38 cellular contexts compared by ENCODE assay signal in the genomic region with DNA sequence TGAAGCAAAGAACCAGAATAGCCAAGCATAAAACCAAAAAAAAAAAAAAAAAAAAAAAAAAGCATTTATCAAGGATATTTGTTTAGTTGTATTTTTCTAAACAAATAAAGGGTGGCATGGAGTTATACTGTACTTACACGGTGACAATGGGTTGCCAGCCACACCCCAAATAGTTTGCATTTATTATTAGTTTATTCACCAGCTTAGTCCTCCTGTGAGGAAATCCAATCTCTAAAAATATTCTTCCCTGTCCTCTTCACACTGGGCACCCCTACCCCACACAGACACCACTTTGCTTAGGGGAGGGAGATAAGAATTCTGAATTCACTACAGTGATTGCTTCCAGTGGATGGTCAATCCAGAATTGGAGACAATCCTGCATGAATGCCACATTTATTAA. TPM values are rescaled to one million over a fixed set of nuclear protein-coding genes. Genes with fewer than 3 reads are reported as not detected.
"Had no signal": no experiment of that assay in that cellular context is flagged by ENCODE, and none has a peak within 500 bp of the region (broad histone marks: within the 10 kb centered on the region; RNA-seq: fewer than 3 reads in every experiment).

No MANE protein-coding gene starts in this region.

- ATAC-seq: activated naive CD4-positive, alpha-beta T cell treated with anti-CD3 and anti-CD28 coated beads, Interleukin-2, amount 50 U/mL, for 72 hours; activated T-cell treated with anti-CD3 and anti-CD28 coated beads, Interleukin-2, amount 50 U/mL, for 72 hours; gastroesophageal sphincter; T-cell; WTC11 had no signal

- H3K4me3 Mint-ChIP-seq: activated CD4-positive, alpha-beta memory T cell treated with anti-CD3 and anti-CD28 coated beads, Interleukin-2, amount 10 ng/mL, durations not matched to agents 7 days and 5 days; activated CD4-positive, alpha-beta T cell treated with anti-CD3 and anti-CD28 coated beads, Interleukin-2, amount 10 ng/mL, durations not matched to agents 7 days and 5 days; activated naive CD4-positive, alpha-beta T cell treated with anti-CD3 and anti-CD28 coated beads, Interleukin-2, amount 10 ng/mL, durations not matched to agents 7 days and 5 days; activated naive CD8-positive, alpha-beta T cell treated with anti-CD3 and anti-CD28 coated beads, Interleukin-2, amount 10 ng/mL, durations not matched to agents 7 days and 5 days; activated T-cell treated with anti-CD3 and anti-CD28 coated beads, Interleukin-2, amount 50 U/mL, for 24 hours; activated T-cell treated with anti-CD3 and anti-CD28 coated beads, Interleukin-2, amount 50 U/mL, for 72 hours; central memory CD8-positive, alpha-beta T cell; dendritic cell treated with granulocyte-macrophage colony-stimulating factor and Interleukin-4, amounts not matched to agents 40 ng/mL and 50 ng/mL, for 4 days; T-cell; T-helper 1 cell treated with Interleukin-12 subunit alpha and Interleukin-12 subunit beta and Interleukin-4 antibody, amounts not matched to agents 30 μg/mL and 1 μg/mL, for 36 hours; WTC11 had no signal

- H3K4me1 Mint-ChIP-seq: activated CD4-positive, alpha-beta memory T cell treated with anti-CD3 and anti-CD28 coated beads, Interleukin-2, amount 10 ng/mL, durations not matched to agents 7 days and 5 days; activated CD4-positive, alpha-beta T cell treated with anti-CD3 and anti-CD28 coated beads, Interleukin-2, amount 10 ng/mL, durations not matched to agents 7 days and 5 days; activated naive CD4-positive, alpha-beta T cell treated with anti-CD3 and anti-CD28 coated beads, Interleukin-2, amount 10 ng/mL, durations not matched to agents 7 days and 5 days; activated naive CD8-positive, alpha-beta T cell treated with anti-CD3 and anti-CD28 coated beads, Interleukin-2, amount 10 ng/mL, durations not matched to agents 7 days and 5 days; central memory CD8-positive, alpha-beta T cell; T-cell had no signal

- H3K9me3 Mint-ChIP-seq: activated naive CD4-positive, alpha-beta T cell treated with anti-CD3 and anti-CD28 coated beads, Interleukin-2, amount 10 ng/mL, durations not matched to agents 7 days and 5 days had no signal

- DNase-seq: activated CD4-positive, alpha-beta memory T cell treated with anti-CD3 and anti-CD28 coated beads, Interleukin-2, amount 10 ng/mL, durations not matched to agents 7 days and 5 days; activated CD4-positive, alpha-beta T cell treated with anti-CD3 and anti-CD28 coated beads for 1 hour; activated CD4-positive, alpha-beta T cell treated with anti-CD3 and anti-CD28 coated beads for 4 hours; activated CD4-positive, alpha-beta T cell treated with anti-CD3 and anti-CD28 coated beads, Interleukin-2, amount 10 ng/mL, durations not matched to agents 7 days and 5 days; activated CD4-positive, alpha-beta T cell treated with anti-CD3 and anti-CD28 coated beads, Interleukin-2, amount 50 U/mL, for 4 hours; activated CD8-positive, alpha-beta memory T cell treated with anti-CD3 and anti-CD28 coated beads, Interleukin-2, amount 50 U/mL, for 48 hours; activated gamma-delta T cell; activated naive CD4-positive, alpha-beta T cell; activated naive CD4-positive, alpha-beta T cell treated with anti-CD3 and anti-CD28 coated beads, Interleukin-2, amount 10 ng/mL, durations not matched to agents 7 days and 5 days; activated naive CD8-positive, alpha-beta T cell treated with anti-CD3 and anti-CD28 coated beads, Interleukin-2, amount 10 ng/mL, durations not matched to agents 7 days and 5 days; activated T-cell treated with anti-CD3 and anti-CD28 coated beads for 4 hours; activated T-cell treated with anti-CD3 and anti-CD28 coated beads, Interleukin-2, amount 50 U/mL, for 24 hours; activated T-cell treated with anti-CD3 and anti-CD28 coated beads, Interleukin-2, amount 50 U/mL, for 72 hours; dorsolateral prefrontal cortex; effector memory CD4-positive, alpha-beta T cell; esophagus squamous epithelium; foreskin melanocyte; T-cell; T-helper 9 cell had no signal

- FAIRE-seq: TTC549 had no signal

- H3K27ac ChIP-seq: ascending aorta, brain microvascular endothelial cell, coronary artery, dorsolateral prefrontal cortex, epithelial cell of prostate, esophagus squamous epithelium, gastroesophageal sphincter, VCaP had no signal

- H3K4me1 ChIP-seq: ascending aorta, esophagus squamous epithelium, gastroesophageal sphincter had no signal

- H3K27me3 ChIP-seq: ascending aorta, brain microvascular endothelial cell, dorsolateral prefrontal cortex, esophagus squamous epithelium, gastroesophageal sphincter had no signal

- H3K36me3 Mint-ChIP-seq: activated naive CD4-positive, alpha-beta T cell treated with anti-CD3 and anti-CD28 coated beads, Interleukin-2, amount 10 ng/mL, durations not matched to agents 7 days and 5 days; activated naive CD8-positive, alpha-beta T cell treated with anti-CD3 and anti-CD28 coated beads, Interleukin-2, amount 10 ng/mL, durations not matched to agents 7 days and 5 days; T-cell had no signal

- H3K4me3 ChIP-seq: ascending aorta, coronary artery, dorsolateral prefrontal cortex, esophagus squamous epithelium, gastroesophageal sphincter had no signal

- H3K9me3 ChIP-seq: ascending aorta, esophagus squamous epithelium had no signal

- H3K27me3 Mint-ChIP-seq: activated CD4-positive, alpha-beta T cell treated with anti-CD3 and anti-CD28 coated beads, Interleukin-2, amount 10 ng/mL, durations not matched to agents 7 days and 5 days; activated T-cell treated with anti-CD3 and anti-CD28 coated beads, Interleukin-2, amount 50 U/mL, for 24 hours; dendritic cell treated with granulocyte-macrophage colony-stimulating factor and Interleukin-4, amounts not matched to agents 40 ng/mL and 50 ng/mL, for 4 days had no signal

- H3K27ac Mint-ChIP-seq: activated CD4-positive, alpha-beta memory T cell treated with anti-CD3 and anti-CD28 coated beads, Interleukin-2, amount 10 ng/mL, durations not matched to agents 7 days and 5 days; activated CD4-positive, alpha-beta T cell treated with anti-CD3 and anti-CD28 coated beads, Interleukin-2, amount 10 ng/mL, durations not matched to agents 7 days and 5 days; activated naive CD4-positive, alpha-beta T cell treated with anti-CD3 and anti-CD28 coated beads, Interleukin-2, amount 10 ng/mL, durations not matched to agents 7 days and 5 days; activated naive CD4-positive, alpha-beta T cell treated with anti-CD3 and anti-CD28 coated beads, Interleukin-2, amount 50 U/mL, for 72 hours; activated naive CD8-positive, alpha-beta T cell treated with anti-CD3 and anti-CD28 coated beads, Interleukin-2, amount 10 ng/mL, durations not matched to agents 7 days and 5 days; activated T-cell treated with anti-CD3 and anti-CD28 coated beads, Interleukin-2, amount 50 U/mL, for 24 hours; activated T-cell treated with anti-CD3 and anti-CD28 coated beads, Interleukin-2, amount 50 U/mL, for 72 hours; dendritic cell treated with granulocyte-macrophage colony-stimulating factor and Interleukin-4, amounts not matched to agents 40 ng/mL and 50 ng/mL, for 4 days; T-cell; T-helper 1 cell treated with Interleukin-12 subunit alpha and Interleukin-12 subunit beta and Interleukin-4 antibody, amounts not matched to agents 30 μg/mL and 1 μg/mL, for 36 hours; WTC11 had no signal

- H3K36me3 ChIP-seq: ascending aorta, brain microvascular endothelial cell, esophagus squamous epithelium, gastroesophageal sphincter had no signal

RNA-seq across cellular contexts. Expression of a gene that starts 18.9 kb away (rescaled TPM):
- total RNA-seq: activated CD4-positive, alpha-beta T cell treated with anti-CD3 and anti-CD28 coated beads, Interleukin-2, amount 10 ng/mL, durations not matched to agents 7 days and 5 days; activated naive CD4-positive, alpha-beta T cell treated with anti-CD3 and anti-CD28 coated beads, Interleukin-2, amount 50 U/mL, for 72 hours; activated naive CD8-positive, alpha-beta T cell treated with anti-CD3 and anti-CD28 coated beads, Interleukin-2, amount 10 ng/mL, durations not matched to agents 7 days and 5 days; activated T-cell treated with anti-CD3 and anti-CD28 coated beads, Interleukin-2, amount 50 U/mL, for 72 hours; ascending aorta; bronchial epithelial cell; cardiac septum; cerebellum; dorsolateral prefrontal cortex; esophagus squamous epithelium; fibroblast of lung; fibroblast of villous mesenchyme; gastroesophageal sphincter; glomerular endothelial cell; T-helper 2 cell treated with Interferon-gamma antibody and Interleukin-4, amounts not matched to agents 100 ng/mL and 5 ng/mL, for 36 hours; WTC11 had no signal
- polyA plus RNA-seq: fibroblast of lung had no signal
